ENCODE assay signal across 11 cellular contexts in the genomic region with DNA sequence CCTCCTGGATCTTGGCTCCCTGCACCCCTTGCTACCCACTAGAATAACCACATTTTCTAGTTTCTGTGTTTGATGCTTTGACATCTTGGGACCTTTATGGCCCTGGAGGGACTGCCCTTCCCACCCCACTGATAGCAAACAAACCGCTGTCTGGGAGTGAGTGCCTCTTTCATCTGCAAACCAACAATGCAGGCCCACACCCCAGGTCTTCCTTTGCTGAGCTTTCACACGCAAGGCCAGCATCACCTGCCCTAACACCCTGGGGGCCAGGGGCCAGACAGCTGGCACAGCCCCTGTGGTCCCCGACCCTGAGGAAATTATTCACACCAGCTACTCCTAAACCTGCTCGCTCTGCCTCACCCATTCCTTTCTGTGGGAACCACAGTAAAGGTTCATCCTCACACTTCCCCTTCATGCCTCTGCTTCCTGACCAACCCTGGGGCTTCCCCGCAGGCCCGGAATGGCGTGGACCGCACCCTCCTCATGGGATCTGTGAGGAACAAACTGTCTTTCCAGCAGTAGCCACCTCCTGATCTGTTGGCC. TPM values are rescaled to one million over a fixed set of nuclear protein-coding genes. Genes with fewer than 3 reads are reported as not detected.
A peak's percentile ranks its signal among the peaks of the same experiment; 100 is the strongest.
DNase-seq lines count a peak whose midpoint lies in the region; ATAC-seq and TF ChIP-seq lines count a peak whose summit lies in the region.
"Had no signal": no experiment of that assay in that cellular context is flagged by ENCODE, and none has a peak within 500 bp of the region (broad histone marks: within the 10 kb centered on the region; RNA-seq: fewer than 3 reads in every experiment).

No MANE protein-coding gene starts in this region.

- H3K9me3 ChIP-seq in right atrium auricular region = no peaks in the 10 kb centered on the region
- no peaks in the 10 kb centered on the region for H3K9me3 ChIP-seq in thyroid gland
- H3K9me3 ChIP-seq: HAP-1 had no signal

- no peak for TF ChIP-seq CTCF in right atrium auricular region (IDR thresholded peaks at IDR 0.05)
- no peak for TF ChIP-seq CTCF in thyroid gland (IDR thresholded peaks at IDR 0.05)
- no peak for TF ChIP-seq CTCF in foreskin keratinocyte (conservative IDR thresholded peaks at IDR 0.05)

- peak; percentile 66 for DNase-seq in right atrium auricular region (ENCODE audit: low spot score)
- peak; percentile 22 for DNase-seq in thyroid gland
- DNase-seq in NK-92 treated with Interleukin-12 subunit alpha and Interleukin-12 subunit beta, amount 100 ng/mL, for 24 hours (lab: John Stamatoyannopoulos, UW) = no peak
- DNase-seq in foreskin keratinocyte = no peak
- DNase-seq in GOT3 (lab: John Stamatoyannopoulos, UW) = no peak
- DNase-seq: NCI-H524 had no signal

- H3K27ac ChIP-seq in right atrium auricular region (no peak overlapping the region), thyroid gland (no peak overlapping the region), foreskin keratinocyte (no peak overlapping the region)

- no peaks in the 10 kb centered on the region for H3K27me3 ChIP-seq in right atrium auricular region
- H3K27me3 ChIP-seq in thyroid gland = no peaks in the 10 kb centered on the region
- H3K27me3 ChIP-seq in foreskin keratinocyte = no peaks in the 10 kb centered on the region

- intact Hi-C loops in thyroid gland (cut with DNase I) = no loop called here

- WGBS in thyroid gland, 2 donors = 82 to 85% methylated on average over 8 of the region's 8 CpGs

- H3K4me1 ChIP-seq in right atrium auricular region = peaks cover 0 to 11% of the 10 kb centered on the region in 2 donors
- H3K4me1 ChIP-seq in thyroid gland = no peaks in the 10 kb centered on the region
- no peaks in the 10 kb centered on the region for H3K4me1 ChIP-seq in foreskin keratinocyte
- H3K4me1 ChIP-seq: HAP-1 had no signal

- H3K36me3 ChIP-seq in right atrium auricular region (no peaks in the 10 kb centered on the region), thyroid gland (no peaks in the 10 kb centered on the region)
- H3K36me3 ChIP-seq: HAP-1 had no signal

- TF ChIP-seq POLR2A in thyroid gland (IDR thresholded peaks at IDR 0.05) = no peak

- H3K4me3 ChIP-seq in right atrium auricular region (no peak overlapping the region), thyroid gland (replicated peaks in 1 of 3) (no peak overlapping the region)
- H3K4me3 ChIP-seq: HAP-1 had no signal

- ATAC-seq in GM19025 (IDR thresholded peaks at IDR 0.05; ENCODE audit: low read depth, unreplicated experiment) (peak; percentile 43), HG03342 (IDR thresholded peaks at IDR 0.05; ENCODE audit: unreplicated experiment) (peak; percentile 37), foreskin keratinocyte (no peak)

RNA-seq across cellular contexts. Expression of gene SLC2A7, which starts 15.4 kb away (rescaled TPM):
- total RNA-seq in right atrium auricular region (not detected), thyroid gland (under 1 TPM in 2 of 4 donors, not detected in 2; 0.22 to 0.58 TPM), foreskin keratinocyte (not detected in 2 replicates)
- not detected in 2 replicates for polyA plus RNA-seq in foreskin keratinocyte
- total RNA-seq: cerebellum, fibroblast of lung had no signal
- polyA plus RNA-seq: fibroblast of lung had no signal

RNA-seq across cellular contexts. Expression of gene SLC2A5, which starts 58.6 kb away (rescaled TPM):
- total RNA-seq in right atrium auricular region = under 1 TPM; 0.26 to 0.94 TPM
- total RNA-seq in thyroid gland = 1 to 10 TPM in 1 of 4 donors, under 1 TPM in 3; 0.73 to 1.1 (median 0.88) TPM
- total RNA-seq in foreskin keratinocyte = 0.11 and 0.14 TPM in 2 replicates
- 0.06 and 0.07 TPM in 2 replicates for polyA plus RNA-seq in foreskin keratinocyte

Comparison
In these comparisons a context has a peak if more than half of its experiments do, and no peak if none do; other contexts are left out.
1. DNase-seq: peak in right atrium auricular region (single experiment) and thyroid gland (2 of 2); none in NK-92 treated with Interleukin-12 subunit alpha and Interleukin-12 subunit beta, amount 100 ng/mL, for 24 hours (single experiment), foreskin keratinocyte (0 of 2) and GOT3 (single experiment).